ENCODE assay signal across 8 cellular contexts in genomic region chr2:88600038-88600465, GRCh38. TPM values are rescaled to one million over a fixed set of nuclear protein-coding genes. Genes with fewer than 3 reads are reported as not detected.
DNase-seq lines count a peak whose midpoint lies in the region; ATAC-seq and TF ChIP-seq lines count a peak whose summit lies in the region.

No MANE protein-coding gene starts in this region.

- no peak overlapping the region for H2AFZ ChIP-seq in smooth muscle cell (ENCODE audit: low read depth)

- H3K36me3 ChIP-seq in HUES48 (ENCODE audit: control insufficient read depth, insufficient read depth, low read length) (no peaks in the 10 kb centered on the region), RWPE2 (ENCODE audit: low read depth) (0 out of 2 replicates have a peak, but pooled peaks cover 3% of the 10 kb centered on the region), smooth muscle cell (ENCODE audit: low read depth) (no peaks in the 10 kb centered on the region)

- 14% methylated on average over 4 of the region's 4 CpGs for WGBS in right cardiac atrium
- WGBS in smooth muscle cell (ENCODE audit: low lambda C conversion rate), result 9% methylated on average over 4 of the region's 4 CpGs

- no peak overlapping the region; the same call in 1 of the 2 replicates for H3K4me3 ChIP-seq in HUES48 (ENCODE audit: low read depth, low read length)
- no peak overlapping the region for H3K4me3 ChIP-seq in RWPE2 (ENCODE audit: severe bottlenecking)
- peak overlapping the region; percentile 5 for H3K4me3 ChIP-seq in right cardiac atrium (ENCODE audit: low read length)
- H3K4me3 ChIP-seq in smooth muscle cell, result peak overlapping the region; percentile 28

- H3K27me3 ChIP-seq in HUES48 (ENCODE audit: control insufficient read depth, insufficient read depth, low read length) (no peaks in the 10 kb centered on the region), RWPE2 (ENCODE audit: insufficient read depth, poor library complexity, severe bottlenecking) (no peaks in the 10 kb centered on the region), right cardiac atrium (ENCODE audit: control insufficient read depth, insufficient read depth) (no peaks in the 10 kb centered on the region), smooth muscle cell (ENCODE audit: low read depth) (no peaks in the 10 kb centered on the region)

- H3F3A ChIP-seq in smooth muscle cell (ENCODE audit: low read depth), result peaks cover 24% of the 10 kb centered on the region

- H3K79me2 ChIP-seq in smooth muscle cell (ENCODE audit: low read depth), result peaks cover 64% of the 10 kb centered on the region

- H3K9ac ChIP-seq in HUES48 (ENCODE audit: low read depth, low read length), result peak overlapping the region; percentile 40; the same call in 1 of the 2 replicates
- peak overlapping the region; percentile 67 for H3K9ac ChIP-seq in smooth muscle cell (ENCODE audit: low read depth)

- DNase-seq in G401 (ENCODE audit: low spot score) (peak; percentile 87), RWPE2 (ENCODE audit: low spot score) (peak; percentile 67), amniotic epithelial cell (ENCODE audit: low read depth) (peak; percentile 98), right cardiac atrium (no peak), smooth muscle cell (lab: John Stamatoyannopoulos, UW; ENCODE audit: unreplicated experiment) (no peak), posterior cingulate gyrus (no peak)

- TF ChIP-seq CTCF in RWPE2 (IDR thresholded peaks at IDR 0.05; ENCODE audit: poor library complexity, severe bottlenecking) (no peak), smooth muscle cell (IDR thresholded peaks at IDR 0.05; ENCODE audit: borderline replicate concordance, insufficient read depth, poor library complexity, severe bottlenecking) (no peak)

- peak overlapping the region; percentile 70 for H3K4me2 ChIP-seq in smooth muscle cell

- H3K4me1 ChIP-seq in HUES48 (ENCODE audit: control insufficient read depth, insufficient read depth, low read length) (peaks cover 61% of the 10 kb centered on the region), RWPE2 (ENCODE audit: insufficient read depth, poor library complexity, severe bottlenecking) (peaks cover 23% of the 10 kb centered on the region), right cardiac atrium (ENCODE audit: control insufficient read depth, insufficient read depth, low read length) (peaks cover 5% of the 10 kb centered on the region), smooth muscle cell (ENCODE audit: low read depth) (peaks cover 70% of the 10 kb centered on the region)

- peak overlapping the region; percentile 93 for H3K27ac ChIP-seq in HUES48 (ENCODE audit: low read depth, low read length)
- H3K27ac ChIP-seq in RWPE2 (ENCODE audit: poor library complexity, severe bottlenecking), result peak overlapping the region; percentile 57
- peak overlapping the region; percentile 93 for H3K27ac ChIP-seq in right cardiac atrium (ENCODE audit: low read length)
- peak overlapping the region; percentile 92 for H3K27ac ChIP-seq in smooth muscle cell (ENCODE audit: low read depth)

- in situ Hi-C loops in G401 (cut with HindIII; ENCODE audit: low sequenced_read_pairs), result no loop called here

- H4K20me1 ChIP-seq in smooth muscle cell (ENCODE audit: low read depth), result peaks cover 94% of the 10 kb centered on the region

- H3K9me3 ChIP-seq in HUES48 (ENCODE audit: control insufficient read depth, insufficient read depth, low read length) (no peaks in the 10 kb centered on the region), RWPE2 (ENCODE audit: severe bottlenecking) (no peaks in the 10 kb centered on the region), right cardiac atrium (ENCODE audit: control insufficient read depth, low read length) (no peaks in the 10 kb centered on the region), smooth muscle cell (replicated peaks; ENCODE audit: low read depth) (no peaks in the 10 kb centered on the region)

- ATAC-seq in GM21619 (IDR thresholded peaks at IDR 0.05; ENCODE audit: unreplicated experiment) (peak; percentile 99), RWPE2 (ENCODE audit: low read depth) (peak; percentile 97), right cardiac atrium (peak; percentile 82 to 87)

- intact Hi-C loops in right cardiac atrium (cut with DNase I) (no loop called here), posterior cingulate gyrus (cut with DNase I) (no loop called here)

RNA-seq across cellular contexts. Expression of gene EIF2AK3, which starts 27.2 kb away (rescaled TPM):
- 9.8 and 13.5 TPM in 2 replicates for total RNA-seq in G401 (2014; rRNA removed; shearing (Covaris generic))
- total RNA-seq in right cardiac atrium (10 to 100 TPM in 1 of 4 donors, 1 to 10 TPM in 3; 5.2 to 13.6 (median 8.8) TPM), smooth muscle cell (53.4 and 61.6 TPM in 2 replicates)
- polyA plus RNA-seq in right cardiac atrium (3.9 TPM), smooth muscle cell (16.2 and 18.0 TPM in 2 replicates)

Comparison
In these comparisons a context has a peak if more than half of its experiments do, and no peak if none do; other contexts are left out.
1. DNase-seq: peak in G401 (single experiment), RWPE2 (single experiment) and amniotic epithelial cell (single experiment); none in right cardiac atrium (0 of 3), smooth muscle cell (single experiment) and posterior cingulate gyrus (0 of 10).
2. H3K4me3 ChIP-seq: peak in right cardiac atrium (single experiment) and smooth muscle cell (single experiment); none in HUES48 (single experiment) and RWPE2 (single experiment).
3. Peak in every context shown above with its lines, with median percentiles within 50 percentile points of each other: ATAC-seq and H3K27ac ChIP-seq.